9 cellular contexts compared by ENCODE assay signal in genomic region chr18:66682855-66683322, GRCh38.
DNase-seq lines count a peak whose midpoint lies in the region; ATAC-seq and TF ChIP-seq lines count a peak whose summit lies in the region.
"Had no signal": no experiment of that assay in that cellular context is flagged by ENCODE, and none has a peak within 500 bp of the region (broad histone marks: within the 10 kb centered on the region; RNA-seq: fewer than 3 reads in every experiment).

No MANE protein-coding gene starts in this region.

- H3K9me3 Mint-ChIP-seq in nephron: peaks cover 3% of the 10 kb centered on the region

- TF ChIP-seq CTCF in nephron (IDR thresholded peaks at IDR 0.05; ENCODE audit: unreplicated experiment in 3 of 3): no peak

- H3K36me3 ChIP-seq in endocrine pancreas (ENCODE audit: control insufficient read depth, insufficient read depth, low read length): no peaks in the 10 kb centered on the region

- peak; percentile 11 for DNase-seq in COR-L47 (lab: John Stamatoyannopoulos, UW)
- peak; percentile 40 to 51 for DNase-seq in SHP77 (lab: John Stamatoyannopoulos, UW)
- no peak for DNase-seq in NCI-H2196 (lab: John Stamatoyannopoulos, UW; ENCODE audit: unreplicated experiment)
- no peak for DNase-seq in LoVo (ENCODE audit: low spot score)
- DNase-seq: activated T-cell treated with anti-CD3 and anti-CD28 coated beads, Interleukin-2, amount 50 U/mL, for 72 hours had no signal

- no peaks in the 10 kb centered on the region for H3K27me3 ChIP-seq in endocrine pancreas (ENCODE audit: control insufficient read depth, insufficient read depth, low read length)

- H3K9ac ChIP-seq in endocrine pancreas (ENCODE audit: control insufficient read depth, insufficient read depth, low read length): no peak overlapping the region

- H3K27me3 Mint-ChIP-seq in nephron (ENCODE audit: low read depth): peaks cover 3% of the 10 kb centered on the region

- H3K9me3 ChIP-seq in endocrine pancreas (ENCODE audit: control insufficient read depth, low read length): no peaks in the 10 kb centered on the region

- no peaks in the 10 kb centered on the region for H3K36me3 Mint-ChIP-seq in nephron (ENCODE audit: low read depth)

- peak overlapping the region; percentile 27 to 46 (median 37) for H3K4me3 Mint-ChIP-seq in nephron
- H3K4me3 Mint-ChIP-seq: activated T-cell treated with anti-CD3 and anti-CD28 coated beads, Interleukin-2, amount 50 U/mL, for 72 hours had no signal

- no peak for ATAC-seq in HG02678 (IDR thresholded peaks at IDR 0.05; ENCODE audit: unreplicated experiment)
- no peak for ATAC-seq in HG03378 (IDR thresholded peaks at IDR 0.05; ENCODE audit: unreplicated experiment)
- ATAC-seq: activated T-cell treated with anti-CD3 and anti-CD28 coated beads, Interleukin-2, amount 50 U/mL, for 72 hours had no signal

- H3K4me1 Mint-ChIP-seq in nephron: peaks cover 6% of the 10 kb centered on the region

- peak overlapping the region; percentile 71 for H3K4me3 ChIP-seq in endocrine pancreas (ENCODE audit: control insufficient read depth, insufficient read depth, low read length)

- H3K4me1 ChIP-seq in endocrine pancreas (ENCODE audit: control insufficient read depth, insufficient read depth, low read length): no peaks in the 10 kb centered on the region

- H3K27ac Mint-ChIP-seq in nephron: peak overlapping the region in 2 of 3 experiments; percentile 3 to 21
- H3K27ac Mint-ChIP-seq: activated T-cell treated with anti-CD3 and anti-CD28 coated beads, Interleukin-2, amount 50 U/mL, for 72 hours had no signal

Comparison
In these comparisons a context has a peak if more than half of its experiments do, and no peak if none do; other contexts are left out.
1. DNase-seq: peak in COR-L47 (single experiment) and SHP77 (2 of 2); none in NCI-H2196 (single experiment) and LoVo (single experiment).